In genomic region chr16:17512636-17513220, GRCh38 we compare ENCODE assay signal across 1 cellular context.
A peak's percentile ranks its signal among the peaks of the same experiment; 100 is the strongest.
TF ChIP-seq lines count a peak whose summit lies in the region.

No MANE protein-coding gene starts in this region.

TF ChIP-seq in IMR-90, 13 proteins besides CTCF, POLR2A, EP300 and RAD21:
- 0 out of 2 replicates have a peak, but pooled peaks have one; percentile 47 for TF ChIP-seq CEBPB (IDR thresholded peaks at IDR 0.05; ENCODE audit: low read depth, low read length)
- peak; percentile 60 for TF ChIP-seq MAFK (IDR thresholded peaks at IDR 0.05; ENCODE audit: low read depth, low read length)
- TF ChIP-seq BHLHE40 (IDR thresholded peaks at IDR 0.05; ENCODE audit: low read depth, low read length), result no peak
